ENCODE assay signal across 8 cellular contexts in genomic region chr6:37705239-37706051, GRCh38. TPM values are rescaled to one million over a fixed set of nuclear protein-coding genes. Genes with fewer than 3 reads are reported as not detected.
A peak's percentile ranks its signal among the peaks of the same experiment; 100 is the strongest.
DNase-seq lines count a peak whose midpoint lies in the region; ATAC-seq and TF ChIP-seq lines count a peak whose summit lies in the region.

No MANE protein-coding gene starts in this region.

- peaks cover 31% of the 10 kb centered on the region for H3K4me1 Mint-ChIP-seq in type B pancreatic cell (ENCODE audit: unreplicated experiment)

- H3K27me3 ChIP-seq in adrenal gland (no peaks in the 10 kb centered on the region), prostate gland (replicated peaks; ENCODE audit: insufficient read depth) (no peaks in the 10 kb centered on the region)

- intact Hi-C loops in adrenal gland (cut with DNase I) (loop anchor here in 1 of 2 donors (10.0 kb wide), 2 partner anchors 309 to 789 kb away; no protein-coding TSS in a partner anchor), left ventricle myocardium superior (cut with micrococcal nuclease) (no loop called here), prostate gland (cut with DNase I) (loop anchor here (5.0 to 10.0 kb wide), 2 partner anchors 79 to 787 kb away; no protein-coding TSS in a partner anchor)

- H3K27ac Mint-ChIP-seq in type B pancreatic cell: peak overlapping the region; percentile 85

- 0 to 2% (median 1%) methylated on average over 29 to 45 of the region's 45 CpGs for WGBS in adrenal gland, 4 donors
- WGBS in prostate gland: 2% methylated on average over 36 of the region's 45 CpGs

- peak overlapping the region; percentile 86 for H3K4me3 Mint-ChIP-seq in type B pancreatic cell

- no peaks in the 10 kb centered on the region for H3K9me3 Mint-ChIP-seq in type B pancreatic cell

- H3K4me3 ChIP-seq in adrenal gland: peak overlapping the region in 2 of 4 donors; percentile 41 to 66
- peak overlapping the region; percentile 39 to 43 for H3K4me3 ChIP-seq in prostate gland

- no peaks in the 10 kb centered on the region for H3K9me3 ChIP-seq in adrenal gland (replicated peaks in 1 of 3)
- no peaks in the 10 kb centered on the region for H3K9me3 ChIP-seq in prostate gland

- H3K36me3 Mint-ChIP-seq in type B pancreatic cell: no peaks in the 10 kb centered on the region

- peak; percentile 62 to 79 (median 76) for TF ChIP-seq CTCF in adrenal gland (IDR thresholded peaks at IDR 0.05)
- peak; percentile 24 to 71 (median 65) for TF ChIP-seq CTCF in prostate gland (IDR thresholded peaks at IDR 0.05)
- peak; percentile 89 for TF ChIP-seq CTCF in type B pancreatic cell (conservative IDR thresholded peaks at IDR 0.05)

- ATAC-seq in HG03159 (IDR thresholded peaks at IDR 0.05; ENCODE audit: unreplicated experiment) (peak; percentile 73), left ventricle myocardium superior (peak; percentile 94)

- DNase-seq in GM03348 (ENCODE audit: low spot score): peak; percentile 93
- peak; percentile 65 for DNase-seq in T follicular helper cell (ENCODE audit: low read depth)
- DNase-seq in adrenal gland: peak; percentile 86 to 92 (median 88)
- DNase-seq in left ventricle myocardium superior: peak; percentile 89
- peak; percentile 60 for DNase-seq in prostate gland (ENCODE audit: low spot score)
- DNase-seq in type B pancreatic cell (ENCODE audit: extremely low spot score, unreplicated experiment): peak; percentile 86
- DNase-seq in middle frontal gyrus (ENCODE audit: extremely low spot score, low spot score): no peak

- no peaks in the 10 kb centered on the region for H3K36me3 ChIP-seq in adrenal gland (replicated peaks in 1 of 2)
- no peaks in the 10 kb centered on the region for H3K36me3 ChIP-seq in prostate gland

- peaks cover 0 to 14% of the 10 kb centered on the region in 2 donors for H3K4me1 ChIP-seq in adrenal gland (replicated peaks in 1 of 2)
- H3K4me1 ChIP-seq in prostate gland (replicated peaks): peaks cover 4% of the 10 kb centered on the region

- peak overlapping the region in 3 of 5 donors; percentile 56 to 89 (median 84) for H3K27ac ChIP-seq in adrenal gland
- peak overlapping the region; percentile 70 for H3K27ac ChIP-seq in prostate gland

- TF ChIP-seq POLR2A in adrenal gland (IDR thresholded peaks at IDR 0.05) (no peak), prostate gland (IDR thresholded peaks at IDR 0.05) (no peak)

- peaks cover 15% of the 10 kb centered on the region for H3K27me3 Mint-ChIP-seq in type B pancreatic cell

RNA-seq across cellular contexts. Expression of gene MDGA1, which starts 7.8 kb away (rescaled TPM):
- total RNA-seq in adrenal gland (10 to 100 TPM in 2 of 8 donors, 1 to 10 TPM in 6; 1.5 to 12.6 (median 6.0) TPM), left ventricle myocardium superior (11.1 TPM), prostate gland (10 to 100 TPM in 1 of 2 donors, 1 to 10 TPM in 1; 2.5 to 10.7 TPM), type B pancreatic cell (ENCODE audit: low replicate concordance) (10.8 and 24.9 TPM in 2 replicates)
- polyA plus RNA-seq in adrenal gland: 10 to 100 TPM in 1 of 3 donors, 1 to 10 TPM in 2; 3.4 to 14.4 (median 8.0) TPM
